ENCODE assay signal across 25 cellular contexts in genomic region chr22:19277785-19278184, GRCh38.
"Had no signal": no experiment of that assay in that cellular context is flagged by ENCODE, and none has a peak within 500 bp of the region (broad histone marks: within the 10 kb centered on the region; RNA-seq: fewer than 3 reads in every experiment).

No MANE protein-coding gene starts in this region.

- ATAC-seq: left colon; left lung; mucosa of descending colon; naive thymus-derived CD4-positive, alpha-beta T cell; natural killer cell treated with Interleukin-12 subunit alpha and Interleukin-12 subunit beta and Interleukin-15 and Interleukin-18, amount 100 ng/mL, for 72 hours; pancreas; sciatic nerve; stimulated activated memory B cell treated with anti-CD40 and anti-IgM and Interleukin-4, amounts not matched to agents 10 μg/mL and 1 μg/mL and 100 μg/mL, for 72 hours; stimulated activated naive CD8-positive, alpha-beta T cell treated with anti-CD3 and anti-CD28 coated beads, Interleukin-15, Interleukin-2, amounts not matched to agents 100 U/mL and 50 U/mL, for 24 hours; upper lobe of right lung had no signal

- H3K36me3 ChIP-seq: pancreas, prostate gland, upper lobe of right lung had no signal

- H3K27ac ChIP-seq: left lung, pancreas, prostate gland, stomach, testis, tibial artery, upper lobe of right lung had no signal

- DNase-seq: heart right ventricle; hippocampal formation; kidney glomerular epithelial cell; left colon; left lung; mucosa of descending colon; naive thymus-derived CD4-positive, alpha-beta T cell; pancreas; posterior cingulate gyrus; small intestine; spleen; stimulated activated CD4-positive, alpha-beta T cell treated with anti-CD3 and anti-CD28 coated beads, Interleukin-4, amount 100 ng/mL, for 4 hours; stimulated activated CD8-positive, alpha-beta memory T cell treated with anti-CD3 and anti-CD28 coated beads, Interleukin-4, amount 100 ng/mL, for 48 hours; stimulated activated naive CD8-positive, alpha-beta T cell treated with anti-CD3 and anti-CD28 coated beads, Interleukin-15, Interleukin-2, amounts not matched to agents 100 U/mL and 50 U/mL, for 24 hours; stomach; testis; tibial artery; trophoblast cell; upper lobe of right lung had no signal

- H3K9me3 ChIP-seq: heart right ventricle, left lung, mucosa of descending colon, pancreas, prostate gland, spleen, stomach, testis, tibial artery, upper lobe of right lung had no signal

- H3K4me1 ChIP-seq: left lung, pancreas, prostate gland, stomach, tibial artery, upper lobe of right lung had no signal

- H3K27me3 ChIP-seq: heart right ventricle, left lung, pancreas, spleen, stomach, testis, tibial artery, upper lobe of right lung had no signal

- H3K4me3 ChIP-seq: heart right ventricle, left lung, lung, mucosa of descending colon, pancreas, prostate gland, spleen, stomach, testis, tibial artery, upper lobe of right lung had no signal

- FAIRE-seq: keratinocyte, pancreas, small intestine had no signal
